1 cellular context compared by ENCODE assay signal in the genomic region with DNA sequence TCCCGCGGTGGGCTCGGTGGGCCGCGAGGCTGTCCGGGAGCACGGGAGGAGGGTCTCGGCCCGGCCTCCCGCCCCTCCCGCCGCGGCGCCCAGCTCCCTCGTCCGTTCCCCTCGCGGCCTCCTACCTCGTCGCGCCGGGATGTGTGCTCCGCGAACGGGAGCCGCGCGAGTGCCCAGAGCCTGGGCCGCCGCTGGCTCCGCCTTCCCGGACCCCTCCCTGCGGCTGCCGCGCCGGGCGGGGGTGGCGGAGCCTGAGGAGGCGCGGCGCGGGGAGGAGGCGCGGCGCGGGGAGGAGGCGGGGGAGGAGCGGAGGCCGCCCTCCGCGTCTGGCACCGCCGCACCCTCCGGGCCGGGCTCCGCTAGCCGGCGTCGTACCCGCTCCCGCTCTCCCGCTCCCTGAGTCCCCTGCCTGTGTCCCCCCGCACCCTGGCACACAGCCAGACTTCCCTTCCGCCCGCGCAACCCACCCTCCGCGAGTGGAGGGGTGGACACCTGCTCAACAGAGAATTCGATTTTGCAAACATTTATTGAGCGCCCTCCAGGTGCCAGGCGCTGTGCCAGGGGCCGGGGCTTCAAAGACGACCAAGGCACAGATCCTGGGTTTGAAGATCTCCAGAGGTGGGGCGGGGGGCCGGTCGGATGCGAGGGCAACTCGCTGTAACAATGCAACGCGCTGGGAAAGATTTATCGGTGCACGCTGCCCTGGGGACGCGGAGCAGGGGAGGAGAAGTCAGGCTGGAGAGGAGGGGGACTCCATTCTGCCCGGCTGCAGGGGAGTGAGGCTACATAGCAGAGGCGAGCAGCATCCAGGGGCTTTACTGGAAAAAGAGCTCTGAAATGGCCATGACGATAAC.
TF ChIP-seq lines count a peak whose summit lies in the region.

Gene MPP3 (minus strand): TSS at position 171 of the 854 bp plus-strand sequence. CDS start 1,240 bp downstream, outside the sequence.

TF ChIP-seq in HepG2, 621 proteins besides CTCF, POLR2A, EP300 and RAD21 (continued from another document):
- TF ChIP-seq ZNF784 (CRISPR knock-in tag; IDR thresholded peaks at IDR 0.05; ENCODE audit: borderline replicate concordance) (no peak), ZNF770 (CRISPR knock-in tag; IDR thresholded peaks at IDR 0.05) (peak; percentile 62; the same call in 1 of the 2 replicates), ZNF263 (CRISPR knock-in tag; IDR thresholded peaks at IDR 0.05) (peak; percentile 87), UBTF (CRISPR knock-in tag; IDR thresholded peaks at IDR 0.05) (peak; percentile 52; the same call in 1 of the 2 replicates), GFI1 (CRISPR knock-in tag; IDR thresholded peaks at IDR 0.05; ENCODE audit: borderline replicate concordance) (0 out of 2 replicates have a peak, but pooled peaks have one; percentile 33), ZNF83 (CRISPR knock-in tag; IDR thresholded peaks at IDR 0.05; ENCODE audit: borderline replicate concordance) (no peak), ZNF280B (CRISPR knock-in tag; IDR thresholded peaks at IDR 0.05; ENCODE audit: borderline replicate concordance) (no peak), ZNF564 (CRISPR knock-in tag; IDR thresholded peaks at IDR 0.05) (no peak), CENPT (CRISPR knock-in tag; IDR thresholded peaks at IDR 0.05; ENCODE audit: low read depth) (no peak), ZNF501 (CRISPR knock-in tag; IDR thresholded peaks at IDR 0.05) (no peak), ZNF687 (CRISPR knock-in tag; IDR thresholded peaks at IDR 0.05) (peak; percentile 50; the same call in 1 of the 2 replicates), TAF1 (CRISPR knock-in tag; IDR thresholded peaks at IDR 0.05) (no peak), ZNF530 (CRISPR knock-in tag; IDR thresholded peaks at IDR 0.05; ENCODE audit: low read depth) (no peak), SMYD3 (CRISPR knock-in tag; IDR thresholded peaks at IDR 0.05) (no peak), HNF1A (IDR thresholded peaks at IDR 0.05; ENCODE audit: low read depth) (no peak), HNF1A (CRISPR knock-in tag; IDR thresholded peaks at IDR 0.05; ENCODE audit: borderline replicate concordance) (no peak), AHDC1 (CRISPR knock-in tag; IDR thresholded peaks at IDR 0.05; ENCODE audit: borderline replicate concordance) (no peak), PHB2 (IDR thresholded peaks at IDR 0.05; ENCODE audit: partially characterized antibody) (no peak), ZNF451 (CRISPR knock-in tag; IDR thresholded peaks at IDR 0.05) (no peak)
- TF ChIP-seq, protein P1, sequence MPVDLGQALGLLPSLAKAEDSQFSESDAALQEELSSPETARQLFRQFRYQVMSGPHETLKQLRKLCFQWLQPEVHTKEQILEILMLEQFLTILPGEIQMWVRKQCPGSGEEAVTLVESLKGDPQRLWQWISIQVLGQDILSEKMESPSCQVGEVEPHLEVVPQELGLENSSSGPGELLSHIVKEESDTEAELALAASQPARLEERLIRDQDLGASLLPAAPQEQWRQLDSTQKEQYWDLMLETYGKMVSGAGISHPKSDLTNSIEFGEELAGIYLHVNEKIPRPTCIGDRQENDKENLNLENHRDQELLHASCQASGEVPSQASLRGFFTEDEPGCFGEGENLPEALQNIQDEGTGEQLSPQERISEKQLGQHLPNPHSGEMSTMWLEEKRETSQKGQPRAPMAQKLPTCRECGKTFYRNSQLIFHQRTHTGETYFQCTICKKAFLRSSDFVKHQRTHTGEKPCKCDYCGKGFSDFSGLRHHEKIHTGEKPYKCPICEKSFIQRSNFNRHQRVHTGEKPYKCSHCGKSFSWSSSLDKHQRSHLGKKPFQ (CRISPR knock-in tag; IDR thresholded peaks at IDR 0.05; ENCODE audit: insufficient replicate concordance): no peak
